1 cellular context compared by ENCODE assay signal in the genomic region with DNA sequence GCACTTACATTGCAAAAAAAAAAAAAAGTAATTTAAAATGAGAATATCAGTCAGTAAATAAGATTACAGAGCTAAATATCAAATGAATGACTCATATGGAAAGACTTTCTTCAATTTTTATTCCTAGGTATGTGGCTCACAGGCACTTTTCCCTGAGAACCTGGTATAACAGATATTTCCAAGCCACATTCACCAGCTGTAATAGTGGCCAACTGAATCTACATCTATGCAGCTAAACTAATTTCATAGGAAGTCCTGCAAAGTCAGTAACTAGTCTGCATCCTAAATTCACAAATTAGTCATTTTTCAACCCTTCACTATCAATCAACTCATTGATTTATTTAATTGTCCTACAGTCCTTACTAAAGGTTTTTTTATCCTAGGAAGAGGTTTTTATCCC.
TF ChIP-seq lines count a peak whose summit lies in the region.

No MANE protein-coding gene starts in this region.

TF ChIP-seq in SK-N-SH, 30 proteins besides CTCF, POLR2A, EP300 and RAD21 (continued from another document):
- TF ChIP-seq, protein P1, sequence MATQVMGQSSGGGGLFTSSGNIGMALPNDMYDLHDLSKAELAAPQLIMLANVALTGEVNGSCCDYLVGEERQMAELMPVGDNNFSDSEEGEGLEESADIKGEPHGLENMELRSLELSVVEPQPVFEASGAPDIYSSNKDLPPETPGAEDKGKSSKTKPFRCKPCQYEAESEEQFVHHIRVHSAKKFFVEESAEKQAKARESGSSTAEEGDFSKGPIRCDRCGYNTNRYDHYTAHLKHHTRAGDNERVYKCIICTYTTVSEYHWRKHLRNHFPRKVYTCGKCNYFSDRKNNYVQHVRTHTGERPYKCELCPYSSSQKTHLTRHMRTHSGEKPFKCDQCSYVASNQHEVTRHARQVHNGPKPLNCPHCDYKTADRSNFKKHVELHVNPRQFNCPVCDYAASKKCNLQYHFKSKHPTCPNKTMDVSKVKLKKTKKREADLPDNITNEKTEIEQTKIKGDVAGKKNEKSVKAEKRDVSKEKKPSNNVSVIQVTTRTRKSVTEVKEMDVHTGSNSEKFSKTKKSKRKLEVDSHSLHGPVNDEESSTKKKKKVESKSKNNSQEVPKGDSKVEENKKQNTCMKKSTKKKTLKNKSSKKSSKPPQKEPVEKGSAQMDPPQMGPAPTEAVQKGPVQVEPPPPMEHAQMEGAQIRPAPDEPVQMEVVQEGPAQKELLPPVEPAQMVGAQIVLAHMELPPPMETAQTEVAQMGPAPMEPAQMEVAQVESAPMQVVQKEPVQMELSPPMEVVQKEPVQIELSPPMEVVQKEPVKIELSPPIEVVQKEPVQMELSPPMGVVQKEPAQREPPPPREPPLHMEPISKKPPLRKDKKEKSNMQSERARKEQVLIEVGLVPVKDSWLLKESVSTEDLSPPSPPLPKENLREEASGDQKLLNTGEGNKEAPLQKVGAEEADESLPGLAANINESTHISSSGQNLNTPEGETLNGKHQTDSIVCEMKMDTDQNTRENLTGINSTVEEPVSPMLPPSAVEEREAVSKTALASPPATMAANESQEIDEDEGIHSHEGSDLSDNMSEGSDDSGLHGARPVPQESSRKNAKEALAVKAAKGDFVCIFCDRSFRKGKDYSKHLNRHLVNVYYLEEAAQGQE (IDR thresholded peaks at IDR 0.05; ENCODE audit: low read depth, low read length), result no peak
- TF ChIP-seq CHD2 (IDR thresholded peaks at IDR 0.05; ENCODE audit: low read length, partially characterized antibody) (no peak), YY1 (IDR thresholded peaks at IDR 0.05; ENCODE audit: low read depth) (no peak), FOSL2 (IDR thresholded peaks at IDR 0.05; ENCODE audit: borderline replicate concordance, low read depth) (peak; percentile 51; the same call in 1 of the 2 replicates), RCOR1 (IDR thresholded peaks at IDR 0.05; ENCODE audit: low read length) (no peak), EZH2phosphoT487 (IDR thresholded peaks at IDR 0.05; ENCODE audit: borderline replicate concordance, low read depth) (no peak), TCF12 (IDR thresholded peaks at IDR 0.05) (peak; percentile 36; the same call in 1 of the 2 replicates), NRF1 (IDR thresholded peaks at IDR 0.05; ENCODE audit: low read depth, low read length) (no peak), JUND (IDR thresholded peaks at IDR 0.05) (peak; percentile 56)
- TF ChIP-seq, protein P2, sequence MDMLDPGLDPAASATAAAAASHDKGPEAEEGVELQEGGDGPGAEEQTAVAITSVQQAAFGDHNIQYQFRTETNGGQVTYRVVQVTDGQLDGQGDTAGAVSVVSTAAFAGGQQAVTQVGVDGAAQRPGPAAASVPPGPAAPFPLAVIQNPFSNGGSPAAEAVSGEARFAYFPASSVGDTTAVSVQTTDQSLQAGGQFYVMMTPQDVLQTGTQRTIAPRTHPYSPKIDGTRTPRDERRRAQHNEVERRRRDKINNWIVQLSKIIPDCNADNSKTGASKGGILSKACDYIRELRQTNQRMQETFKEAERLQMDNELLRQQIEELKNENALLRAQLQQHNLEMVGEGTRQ (IDR thresholded peaks at IDR 0.05; ENCODE audit: borderline replicate concordance, low read depth, low read length), result no peak
